In genomic region chr11:126355926-126356897, GRCh38 we compare ENCODE assay signal across 8 cellular contexts. TPM values are rescaled to one million over a fixed set of nuclear protein-coding genes. Genes with fewer than 3 reads are reported as not detected.
DNase-seq lines count a peak whose midpoint lies in the region; ATAC-seq and TF ChIP-seq lines count a peak whose summit lies in the region.

No MANE protein-coding gene starts in this region.

- TF ChIP-seq POLR2A in esophagus squamous epithelium (IDR thresholded peaks at IDR 0.05) = no peak

- no peaks in the 10 kb centered on the region for H3K36me3 Mint-ChIP-seq in WTC11

- no peaks in the 10 kb centered on the region for H3K9me3 Mint-ChIP-seq in WTC11

- H3K36me3 ChIP-seq in esophagus squamous epithelium (no peaks in the 10 kb centered on the region), mucosa of stomach (ENCODE audit: control insufficient read depth, insufficient read depth, low read length) (no peaks in the 10 kb centered on the region), urinary bladder (ENCODE audit: insufficient read depth) (no peaks in the 10 kb centered on the region)

- intact Hi-C loops in esophagus squamous epithelium (cut with DNase I) = no loop called here

- H3K27me3 Mint-ChIP-seq in WTC11 (ENCODE audit: low read depth) = no peaks in the 10 kb centered on the region

- peaks cover 55% of the 10 kb centered on the region for H3K4me1 Mint-ChIP-seq in WTC11

- H3K4me1 ChIP-seq in esophagus squamous epithelium = peaks cover 27 to 99% (median 66%) of the 10 kb centered on the region in 3 donors
- H3K4me1 ChIP-seq in mucosa of stomach (ENCODE audit: control insufficient read depth, insufficient read depth, low read length) = peaks cover 10% of the 10 kb centered on the region
- no peaks in the 10 kb centered on the region for H3K4me1 ChIP-seq in urinary bladder (ENCODE audit: insufficient read depth)

- no peak overlapping the region for H3K27ac Mint-ChIP-seq in WTC11

- H3K4me3 Mint-ChIP-seq in WTC11 = peak overlapping the region; percentile 69

- peak; percentile 20 for ATAC-seq in GM18909 (IDR thresholded peaks at IDR 0.05; ENCODE audit: poor library complexity, unreplicated experiment)
- ATAC-seq in HG03378 (IDR thresholded peaks at IDR 0.05; ENCODE audit: unreplicated experiment) = peak; percentile 4
- peak; percentile 17 for ATAC-seq in WTC11

- H3K4me3 ChIP-seq in esophagus squamous epithelium (peak overlapping the region; percentile 47 to 90 (median 58)), mucosa of stomach (ENCODE audit: low read length) (no peak overlapping the region), urinary bladder (ENCODE audit: low read depth, low read length) (peak overlapping the region; percentile 80)

- 17 to 48% methylated on average over 2 to 5 of the region's 46 CpGs for WGBS in esophagus squamous epithelium, 2 donors
- 6% methylated on average over 46 of the region's 46 CpGs for WGBS in urinary bladder

- peak overlapping the region; percentile 69 to 91 (median 86) for H3K27ac ChIP-seq in esophagus squamous epithelium
- H3K27ac ChIP-seq in urinary bladder (ENCODE audit: low read depth) = peak overlapping the region; percentile 68

- H3K9me3 ChIP-seq in esophagus squamous epithelium = no peaks in the 10 kb centered on the region
- no peaks in the 10 kb centered on the region for H3K9me3 ChIP-seq in mucosa of stomach (ENCODE audit: control insufficient read depth, low read length)

- CTCF ChIA-PET in WTC11 (lab: Charles Lee) = interaction anchor here (0.6 to 2.9 kb wide), 7 partner anchors 19 to 1469 kb away, joined by 3 to 16 read pairs (median 3); no protein-coding TSS in a partner anchor

- H3K9ac ChIP-seq in mucosa of stomach (ENCODE audit: low read length) = peak overlapping the region; percentile 45

- DNase-seq in AG08396 (ENCODE audit: low spot score) = peak; percentile 48
- DNase-seq in WTC11 (ENCODE audit: low spot score) = peak; percentile 51
- no peak for DNase-seq in esophagus squamous epithelium (lab: John Stamatoyannopoulos, UW)
- no peak for DNase-seq in activated CD4-positive, CD25-positive, alpha-beta regulatory T cell treated with anti-CD3 and anti-CD28 coated beads, Interleukin-2, amount 50 U/mL, for 72 hours

- POLR2A ChIA-PET in WTC11 (lab: Charles Lee) = interaction anchor here (0.8 to 1.0 kb wide), 2 partner anchors 9 to 10 kb away, joined by 3 read pairs; no protein-coding TSS in a partner anchor

- no peak for TF ChIP-seq CTCF in WTC11 (IDR thresholded peaks at IDR 0.05)
- no peak for TF ChIP-seq CTCF in esophagus squamous epithelium (IDR thresholded peaks at IDR 0.05)

- H3K27me3 ChIP-seq in esophagus squamous epithelium = peaks cover 0 to 51% (median 0%) of the 10 kb centered on the region in 4 donors
- no peaks in the 10 kb centered on the region for H3K27me3 ChIP-seq in mucosa of stomach (ENCODE audit: control insufficient read depth, insufficient read depth, low read length)

TF ChIP-seq in WTC11, 78 proteins besides CTCF, POLR2A, EP300 and RAD21:
- 0 out of 2 replicates have a peak, but pooled peaks have one; percentile 28 for TF ChIP-seq E2F5 (CRISPR knock-in tag; IDR thresholded peaks at IDR 0.05)
- TF ChIP-seq OVOL2 (CRISPR knock-in tag; IDR thresholded peaks at IDR 0.05; ENCODE audit: borderline replicate concordance) = no peak
- peak; percentile 4; the same call in 1 of the 2 replicates for TF ChIP-seq SP1 (CRISPR knock-in tag; conservative IDR thresholded peaks at IDR 0.05)
- TF ChIP-seq MAX (CRISPR knock-in tag; IDR thresholded peaks at IDR 0.05) = peak; percentile 38; the same call in 1 of the 2 replicates
TF ChIP-seq in WTC11: peak in this region for 3.

RNA-seq across cellular contexts. Expression of gene ST3GAL4, which starts 0.7 kb away (rescaled TPM):
- total RNA-seq in WTC11 (2021) = 12.8 to 17.3 TPM (median 14.3 TPM) in 3 replicates
- 100 to 1,000 TPM in 1 of 4 donors, 10 to 100 TPM in 3; 31.0 to 110 (median 51.2) TPM for total RNA-seq in esophagus squamous epithelium
- total RNA-seq in urinary bladder = 35.2 TPM
- polyA plus RNA-seq in urinary bladder = 48.5 TPM

RNA-seq across cellular contexts. Expression of gene DCPS, which starts 52.4 kb away (rescaled TPM):
- 26.2 to 30.9 TPM (median 29.4 TPM) in 3 replicates for total RNA-seq in WTC11 (2021)
- total RNA-seq in esophagus squamous epithelium = 10 to 100 TPM; 12.0 to 25.7 (median 14.9) TPM
- 6.7 TPM for total RNA-seq in urinary bladder
- polyA plus RNA-seq in urinary bladder = 28.3 TPM

Comparison
In these comparisons a context has a peak if more than half of its experiments do, and no peak if none do; other contexts are left out.
1. DNase-seq: peak in AG08396 (single experiment) and WTC11 (single experiment); none in esophagus squamous epithelium (single experiment) and activated CD4-positive, CD25-positive, alpha-beta regulatory T cell treated with anti-CD3 and anti-CD28 coated beads, Interleukin-2, amount 50 U/mL, for 72 hours (single experiment).
2. Peak in every context shown above with its lines, with median percentiles within 50 percentile points of each other: ATAC-seq.